10 cellular contexts compared by ENCODE assay signal in genomic region chr2:223537669-223538601, GRCh38.
DNase-seq lines count a peak whose midpoint lies in the region; ATAC-seq and TF ChIP-seq lines count a peak whose summit lies in the region.
"Had no signal": no experiment of that assay in that cellular context is flagged by ENCODE, and none has a peak within 500 bp of the region (broad histone marks: within the 10 kb centered on the region; RNA-seq: fewer than 3 reads in every experiment).

No MANE protein-coding gene starts in this region.

- H3K36me3 ChIP-seq in adrenal gland (replicated peaks in 1 of 2) = no peaks in the 10 kb centered on the region
- H3K36me3 ChIP-seq: WERI-Rb-1 had no signal

- peak overlapping the region; percentile 65 for H3K27ac Mint-ChIP-seq in Calu3 (ENCODE audit: unreplicated experiment)
- H3K27ac Mint-ChIP-seq: CD8-positive, alpha-beta memory T cell had no signal

- CTCF ChIA-PET in Calu3 (lab: Charles Lee) = no interaction called here

- no peak overlapping the region for H3K4me3 ChIP-seq in adrenal gland

- H3K9me3 ChIP-seq in adrenal gland (replicated peaks in 1 of 3) = no peaks in the 10 kb centered on the region

- intact Hi-C loops in Calu3 (cut with micrococcal nuclease; ENCODE audit: unreplicated experiment) = no loop called here
- intact Hi-C loops in adrenal gland (cut with DNase I) = no loop called here

- peaks cover 2% of the 10 kb centered on the region for H3K9me3 Mint-ChIP-seq in Calu3 (ENCODE audit: low read depth, unreplicated experiment)

- TF ChIP-seq POLR2A in adrenal gland (IDR thresholded peaks at IDR 0.05) = no peak

- H3K36me3 Mint-ChIP-seq in Calu3 (ENCODE audit: insufficient read depth, unreplicated experiment) = no peaks in the 10 kb centered on the region
- H3K36me3 Mint-ChIP-seq: CD8-positive, alpha-beta memory T cell had no signal

- no peak overlapping the region for H3K4me3 Mint-ChIP-seq in Calu3 (ENCODE audit: low read depth, unreplicated experiment)
- H3K4me3 Mint-ChIP-seq: CD8-positive, alpha-beta memory T cell had no signal

- H3K4me1 ChIP-seq in adrenal gland (replicated peaks in 1 of 2) = peaks cover 7 to 13% of the 10 kb centered on the region in 2 donors

- H3K27me3 ChIP-seq in adrenal gland = no peaks in the 10 kb centered on the region

- H3K27ac ChIP-seq in adrenal gland = peak overlapping the region in 1 of 5 donors; percentile 2
- H3K27ac ChIP-seq: WERI-Rb-1 had no signal

- no TSS peak for BruUV-seq in Calu3 (replicated peaks; lab: Mats Ljungman, UMichigan)

- no peaks in the 10 kb centered on the region for H3K27me3 Mint-ChIP-seq in Calu3 (ENCODE audit: unreplicated experiment)

- DNase-seq in Calu3 = no peak
- peak; percentile 51 for DNase-seq in NCI-H1417 treated with DMSO at 0.1 percent for 48 hours (lab: John Stamatoyannopoulos, UW)
- peak in 4 of 7 donors; percentile 22 to 35 (median 24) for DNase-seq in adrenal gland
- DNase-seq in left kidney (ENCODE audit: low read depth, low spot score) = peak; percentile 9
- DNase-seq in activated CD4-positive, alpha-beta T cell treated with anti-CD3 and anti-CD28 coated beads, Interleukin-2, amount 50 U/mL, for 48 hours = no peak
- no peak for DNase-seq in T-helper 2 cell
- no peak for DNase-seq in NAMALWA (ENCODE audit: low spot score)
- DNase-seq: CD8-positive, alpha-beta memory T cell had no signal

- peaks cover 26% of the 10 kb centered on the region for H3K4me1 Mint-ChIP-seq in Calu3 (ENCODE audit: low read depth, unreplicated experiment)
- H3K4me1 Mint-ChIP-seq: CD8-positive, alpha-beta memory T cell had no signal

- no peak for ATAC-seq in HG03097 (IDR thresholded peaks at IDR 0.05; ENCODE audit: low FRiP score, unreplicated experiment)

- TF ChIP-seq CTCF in Calu3 (IDR thresholded peaks at IDR 0.05; ENCODE audit: unreplicated experiment) (no peak), adrenal gland (IDR thresholded peaks at IDR 0.05) (no peak)

- 41 to 50% (median 45%) methylated on average over 5 of the region's 5 CpGs for WGBS in adrenal gland, 4 donors

Comparison
In these comparisons a context has a peak if more than half of its experiments do, and no peak if none do; other contexts are left out.
1. DNase-seq: peak in NCI-H1417 treated with DMSO at 0.1 percent for 48 hours (single experiment), adrenal gland (4 of 7) and left kidney (single experiment); none in Calu3 (single experiment), activated CD4-positive, alpha-beta T cell treated with anti-CD3 and anti-CD28 coated beads, Interleukin-2, amount 50 U/mL, for 48 hours (0 of 2), T-helper 2 cell (0 of 5) and NAMALWA (single experiment).